ENCODE assay signal across 8 cellular contexts in genomic region chr17:74199306-74200092, GRCh38. TPM values are rescaled to one million over a fixed set of nuclear protein-coding genes. Genes with fewer than 3 reads are reported as not detected.
DNase-seq lines count a peak whose midpoint lies in the region; ATAC-seq, FAIRE-seq and TF ChIP-seq lines count a peak whose summit lies in the region.

No MANE protein-coding gene starts in this region.

- ATAC-seq in stimulated activated memory B cell treated with anti-CD40 and anti-IgM and Interleukin-4, amounts not matched to agents 10 μg/mL and 1 μg/mL and 100 μg/mL, for 72 hours, result no peak
- no peak for ATAC-seq in GM21381 (IDR thresholded peaks at IDR 0.05; ENCODE audit: unreplicated experiment)

- H3K4me3 ChIP-seq in A673 (ENCODE audit: low read depth, low read length, poor library complexity, severe bottlenecking) (no peak overlapping the region), dorsolateral prefrontal cortex (peak overlapping the region in 26 of 59 donors; percentile 3 to 48 (median 27))

- intact Hi-C loops in A673 (cut with micrococcal nuclease; ENCODE audit: unreplicated experiment), result no loop called here
- intact Hi-C loops in dorsolateral prefrontal cortex (cut with DNase I), result no loop called here

- H3K27ac ChIP-seq in A673 (ENCODE audit: low read depth, low read length, poor library complexity, severe bottlenecking) (no peak overlapping the region), dorsolateral prefrontal cortex (peak overlapping the region in 4 of 59 donors; percentile 4 to 57 (median 48))

- no peaks in the 10 kb centered on the region for H3K9me3 ChIP-seq in A673 (ENCODE audit: low read depth, low read length, poor library complexity, severe bottlenecking)

- peak; percentile 77 for DNase-seq in A673 (ENCODE audit: low spot score)
- DNase-seq in GM19239 (ENCODE audit: insufficient read length, low spot score), result peak; percentile 40
- peak; percentile 81 to 86 for DNase-seq in NCI-H524 (lab: John Stamatoyannopoulos, UW)
- DNase-seq in activated CD4-positive, alpha-beta T cell treated with anti-CD3 and anti-CD28 coated beads, Interleukin-2, amount 50 U/mL, for 48 hours, result peak; percentile 72 to 76
- DNase-seq in dorsolateral prefrontal cortex, result peak in 9 of 10 donors; percentile 63 to 85 (median 74)
- peak; percentile 55 to 69 for DNase-seq in lung microvascular endothelial cell (ENCODE audit: low read depth in 2 of 2)

- TF ChIP-seq CTCF in A673 (conservative IDR thresholded peaks at IDR 0.05; ENCODE audit: low read depth, low read length) (peak; percentile 99), dorsolateral prefrontal cortex (IDR thresholded peaks at IDR 0.05 in 54 of 56, conservative IDR thresholded peaks at IDR 0.05 in 2 of 56; ENCODE audit: low read depth in 1 of 56, partially characterized antibody in 56 of 56) (peak; percentile 73 to 99 (median 96))

- no TSS peak for BruUV-seq in A673 (replicated peaks; lab: Mats Ljungman, UMichigan)

- H3K4me3 Mint-ChIP-seq in stimulated activated memory B cell treated with anti-CD40 and anti-IgM and Interleukin-4, amounts not matched to agents 10 μg/mL and 1 μg/mL and 100 μg/mL, for 72 hours, result no peak overlapping the region

- peaks cover 6% of the 10 kb centered on the region for H3K36me3 Mint-ChIP-seq in stimulated activated memory B cell treated with anti-CD40 and anti-IgM and Interleukin-4, amounts not matched to agents 10 μg/mL and 1 μg/mL and 100 μg/mL, for 72 hours

- H3K9me3 Mint-ChIP-seq in stimulated activated memory B cell treated with anti-CD40 and anti-IgM and Interleukin-4, amounts not matched to agents 10 μg/mL and 1 μg/mL and 100 μg/mL, for 72 hours, result no peaks in the 10 kb centered on the region

- CTCF ChIA-PET in A673 (lab: Charles Lee), result interaction anchor here (0.5 to 1.1 kb wide), 13 partner anchors 9 to 889 kb away, joined by 3 to 5 read pairs (median 3); no protein-coding TSS in a partner anchor

- POLR2A ChIA-PET in A673 (lab: Charles Lee; ENCODE audit: low non-redundant PET), result no interaction called here

- H3K36me3 ChIP-seq in A673 (ENCODE audit: insufficient read depth, low read length, poor library complexity, severe bottlenecking), result peaks cover 7% of the 10 kb centered on the region

- peaks cover 34% of the 10 kb centered on the region for H3K4me1 Mint-ChIP-seq in stimulated activated memory B cell treated with anti-CD40 and anti-IgM and Interleukin-4, amounts not matched to agents 10 μg/mL and 1 μg/mL and 100 μg/mL, for 72 hours

- peak overlapping the region; percentile 72 for H3K27ac Mint-ChIP-seq in stimulated activated memory B cell treated with anti-CD40 and anti-IgM and Interleukin-4, amounts not matched to agents 10 μg/mL and 1 μg/mL and 100 μg/mL, for 72 hours

- peak; percentile 23 for FAIRE-seq in GM19239 (lab: Jason Lieb, UNC)

- H3K27me3 Mint-ChIP-seq in stimulated activated memory B cell treated with anti-CD40 and anti-IgM and Interleukin-4, amounts not matched to agents 10 μg/mL and 1 μg/mL and 100 μg/mL, for 72 hours, result peaks cover 82% of the 10 kb centered on the region

- H3K27me3 ChIP-seq in A673 (replicated peaks; ENCODE audit: insufficient read depth, low read depth, low read length, poor library complexity) (peaks cover 27% of the 10 kb centered on the region), dorsolateral prefrontal cortex (peaks cover 0 to 6% (median 0%) of the 10 kb centered on the region in 45 donors)

- no peaks in the 10 kb centered on the region for H3K4me1 ChIP-seq in A673 (ENCODE audit: insufficient read depth, low read length, poor library complexity, severe bottlenecking)

RNA-seq across cellular contexts. Expression of gene RPL38, which starts 4.0 kb away (rescaled TPM):
- total RNA-seq in A673 (2021) (936 and 996 TPM in 2 replicates), dorsolateral prefrontal cortex (100 to 1,000 TPM; 444 to 745 (median 535) TPM), lung microvascular endothelial cell (3,826 and 4,570 TPM in 2 replicates)

RNA-seq across cellular contexts. Expression of gene TTYH2, which starts 13.9 kb away (rescaled TPM):
- total RNA-seq in A673 (2021) (13.7 and 15.4 TPM in 2 replicates), dorsolateral prefrontal cortex (100 to 1,000 TPM in 71 of 120 experiments, 10 to 100 TPM in 49; 29.4 to 409 (median 112) TPM), lung microvascular endothelial cell (0.40 and 0.44 TPM in 2 replicates)

Comparison
In these comparisons a context has a peak if more than half of its experiments do, and no peak if none do; other contexts are left out.
1. RNA of gene TTYH2, which starts 13.9 kb away (total RNA-seq): 29.4 to 409 TPM in dorsolateral prefrontal cortex and 13.7 to 15.4 TPM in A673; 0.40 to 0.44 TPM in lung microvascular endothelial cell; every median in the first group is over 10 times any median in the second.
2. Peak in every context shown above with its lines, with median percentiles within 50 percentile points of each other: DNase-seq.